ENCODE assay signal across 10 cellular contexts in genomic region chr7:54541941-54542618, GRCh38. TPM values are rescaled to one million over a fixed set of nuclear protein-coding genes. Genes with fewer than 3 reads are reported as not detected.
DNase-seq lines count a peak whose midpoint lies in the region; ATAC-seq, FAIRE-seq and TF ChIP-seq lines count a peak whose summit lies in the region.
"Had no signal": no experiment of that assay in that cellular context is flagged by ENCODE, and none has a peak within 500 bp of the region (broad histone marks: within the 10 kb centered on the region; RNA-seq: fewer than 3 reads in every experiment).

Gene VSTM2A (plus strand): TSS chr7:54542375. CDS start chr7:54542731, 356 bp downstream.

- intact Hi-C loops in activated naive CD4-positive, alpha-beta T cell treated with anti-CD3 and anti-CD28 coated beads for 36 hours (cut with micrococcal nuclease), result no loop called here

- peaks cover 54% of the 10 kb centered on the region for H3K27me3 ChIP-seq in neuron (ENCODE audit: insufficient read depth, low read length)

- no peak for FAIRE-seq in GM12891 (lab: Jason Lieb, UNC)

- H3K36me3 ChIP-seq in neuron (ENCODE audit: insufficient read depth, low read length), result no peaks in the 10 kb centered on the region

- H3K4me3 ChIP-seq in neuron (ENCODE audit: low read length), result peak within 1 kb of the TSS; percentile 33

- H3K4me3 Mint-ChIP-seq in endothelial cell (ENCODE audit: unreplicated experiment), result peak within 1 kb of the TSS; percentile 80
- no peak within 1 kb of the TSS for H3K4me3 Mint-ChIP-seq in activated naive CD4-positive, alpha-beta T cell treated with anti-CD3 and anti-CD28 coated beads for 36 hours
- H3K4me3 Mint-ChIP-seq: CD8-positive, alpha-beta T cell had no signal

- TF ChIP-seq CTCF in endothelial cell (IDR thresholded peaks at IDR 0.05; ENCODE audit: unreplicated experiment) (no peak), GM13977 (IDR thresholded peaks at IDR 0.05; ENCODE audit: extremely low read depth, insufficient read depth, missing control alignments) (no peak)

- H3K4me1 ChIP-seq in neuron (ENCODE audit: insufficient read depth, low read length), result peaks cover 15% of the 10 kb centered on the region

- CTCF ChIA-PET in activated naive CD4-positive, alpha-beta T cell treated with anti-CD3 and anti-CD28 coated beads for 36 hours (lab: Charles Lee), result no interaction called here

- H2AFZ ChIP-seq in neuron (ENCODE audit: low read depth, low read length), result peak within 1 kb of the TSS; percentile 64

- no peak within 1 kb of the TSS for H3K27ac Mint-ChIP-seq in endothelial cell (ENCODE audit: unreplicated experiment)
- H3K27ac Mint-ChIP-seq in activated naive CD4-positive, alpha-beta T cell treated with anti-CD3 and anti-CD28 coated beads for 36 hours, result no peak within 1 kb of the TSS
- H3K27ac Mint-ChIP-seq: CD8-positive, alpha-beta T cell had no signal

- H3K27me3 Mint-ChIP-seq in endothelial cell (ENCODE audit: unreplicated experiment), result no peaks in the 10 kb centered on the region
- H3K27me3 Mint-ChIP-seq in activated naive CD4-positive, alpha-beta T cell treated with anti-CD3 and anti-CD28 coated beads for 36 hours (ENCODE audit: low read depth), result peaks cover 32% of the 10 kb centered on the region

- TF ChIP-seq POLR2A in GM12891 (IDR thresholded peaks at IDR 0.05; ENCODE audit: low read depth, low read length), result no peak

- peaks cover 16% of the 10 kb centered on the region for H3K4me1 Mint-ChIP-seq in endothelial cell (ENCODE audit: unreplicated experiment)
- peaks cover 3% of the 10 kb centered on the region for H3K4me1 Mint-ChIP-seq in activated naive CD4-positive, alpha-beta T cell treated with anti-CD3 and anti-CD28 coated beads for 36 hours (ENCODE audit: low read depth)

- H3K9me3 ChIP-seq in neuron (ENCODE audit: low read length), result no peaks in the 10 kb centered on the region

- H3K36me3 Mint-ChIP-seq in endothelial cell (ENCODE audit: low read depth, unreplicated experiment), result no peaks in the 10 kb centered on the region
- H3K36me3 Mint-ChIP-seq in activated naive CD4-positive, alpha-beta T cell treated with anti-CD3 and anti-CD28 coated beads for 36 hours (ENCODE audit: low read depth), result peaks cover 7% of the 10 kb centered on the region
- H3K36me3 Mint-ChIP-seq: CD8-positive, alpha-beta T cell had no signal

- H3K9me3 Mint-ChIP-seq in endothelial cell (ENCODE audit: unreplicated experiment), result no peaks in the 10 kb centered on the region
- no peaks in the 10 kb centered on the region for H3K9me3 Mint-ChIP-seq in activated naive CD4-positive, alpha-beta T cell treated with anti-CD3 and anti-CD28 coated beads for 36 hours

- in situ Hi-C loops in GM13977 (cut with MboI; ENCODE audit: low pct_unique_long_range_greater_than_20kb, low sequenced_read_pairs, unreplicated experiment), result no loop called here

- peak; percentile 84 for DNase-seq in COR-L47 (lab: John Stamatoyannopoulos, UW)
- DNase-seq in NCI-H524 (lab: John Stamatoyannopoulos, UW), result peak; percentile 65 to 81
- peak; percentile 77 for DNase-seq in endothelial cell (ENCODE audit: low spot score)
- no peak for DNase-seq in GM13977 (ENCODE audit: low spot score)
- DNase-seq in GM12891 (ENCODE audit: insufficient read length, low spot score), result no peak
- DNase-seq in activated naive CD4-positive, alpha-beta T cell treated with anti-CD3 and anti-CD28 coated beads for 36 hours, result no peak
- DNase-seq: stimulated activated CD4-positive, alpha-beta T cell treated with anti-CD3 and anti-CD28 coated beads, Interleukin-1b, Interleukin-23, amount 100 ng/mL, for 48 hours had no signal

- no peak for ATAC-seq in GM18519 (IDR thresholded peaks at IDR 0.05; ENCODE audit: low FRiP score, unreplicated experiment)
- ATAC-seq: CD8-positive, alpha-beta T cell had no signal

TF ChIP-seq in GM12891, 5 proteins besides CTCF, POLR2A, EP300 and RAD21:
- no peak for TF ChIP-seq POU2F2 (IDR thresholded peaks at IDR 0.05; ENCODE audit: low read depth, low read length)
- TF ChIP-seq PAX5 (IDR thresholded peaks at IDR 0.05; ENCODE audit: insufficient read depth, low read length, severe bottlenecking), result no peak
- TF ChIP-seq POLR2AphosphoS5 (IDR thresholded peaks at IDR 0.05; ENCODE audit: low read depth, low read length), result no peak
- TF ChIP-seq TAF1 (IDR thresholded peaks at IDR 0.05; ENCODE audit: low read depth, low read length), result no peak
- no peak for TF ChIP-seq SPI1 (IDR thresholded peaks at IDR 0.05; ENCODE audit: low read depth, low read length)
TF ChIP-seq in GM12891: peak in this region for 0.

RNA-seq across cellular contexts. Expression of gene VSTM2A, which starts in this region (rescaled TPM):
- total RNA-seq in endothelial cell (ENCODE audit: unreplicated experiment), result 1.2 TPM
- not detected for polyA plus RNA-seq in GM12891 (2012; ENCODE audit: low read depth, missing spikeins)
- total RNA-seq in activated naive CD4-positive, alpha-beta T cell treated with anti-CD3 and anti-CD28 coated beads for 36 hours, result not detected
- total RNA-seq: CD8-positive, alpha-beta T cell had no signal

Comparison
In these comparisons a context has a peak if more than half of its experiments do, and no peak if none do; other contexts are left out.
1. DNase-seq: peak in COR-L47 (single experiment), NCI-H524 (2 of 2) and endothelial cell (single experiment); none in GM13977 (single experiment), GM12891 (single experiment) and activated naive CD4-positive, alpha-beta T cell treated with anti-CD3 and anti-CD28 coated beads for 36 hours (single experiment).